ENCODE assay signal across 8 cellular contexts in genomic region chr11:67483901-67484665, GRCh38. TPM values are rescaled to one million over a fixed set of nuclear protein-coding genes. Genes with fewer than 3 reads are reported as not detected.
A peak's percentile ranks its signal among the peaks of the same experiment; 100 is the strongest.
DNase-seq lines count a peak whose midpoint lies in the region; FAIRE-seq and TF ChIP-seq lines count a peak whose summit lies in the region.

No MANE protein-coding gene starts in this region.

- peak overlapping the region; percentile 99 for H3K27ac Mint-ChIP-seq in activated CD4-positive, alpha-beta memory T cell treated with anti-CD3 and anti-CD28 coated beads, Interleukin-2, amount 10 ng/mL, durations not matched to agents 7 days and 5 days
- H3K27ac Mint-ChIP-seq in glutamatergic neuron (ENCODE audit: unreplicated experiment): peak overlapping the region; percentile 28

- no peaks in the 10 kb centered on the region for H3K27me3 Mint-ChIP-seq in activated CD4-positive, alpha-beta memory T cell treated with anti-CD3 and anti-CD28 coated beads, Interleukin-2, amount 10 ng/mL, durations not matched to agents 7 days and 5 days
- peaks cover 5% of the 10 kb centered on the region for H3K27me3 Mint-ChIP-seq in glutamatergic neuron (ENCODE audit: unreplicated experiment)

- H3K9me3 Mint-ChIP-seq in activated CD4-positive, alpha-beta memory T cell treated with anti-CD3 and anti-CD28 coated beads, Interleukin-2, amount 10 ng/mL, durations not matched to agents 7 days and 5 days: no peaks in the 10 kb centered on the region
- peaks cover 7% of the 10 kb centered on the region for H3K9me3 Mint-ChIP-seq in glutamatergic neuron (ENCODE audit: unreplicated experiment)

- CTCF ChIA-PET in activated CD4-positive, alpha-beta memory T cell treated with anti-CD3 and anti-CD28 coated beads, Interleukin-2, amount 10 ng/mL, durations not matched to agents 7 days and 5 days (lab: Charles Lee): interaction anchor here (1.3 to 1.7 kb wide), 7 partner anchors 21 to 115 kb away, joined by 3 to 8 read pairs (median 4); partner anchors contain the start of genes PITPNM1, PPP1CA and RAD9A

- H3K4me1 Mint-ChIP-seq in activated CD4-positive, alpha-beta memory T cell treated with anti-CD3 and anti-CD28 coated beads, Interleukin-2, amount 10 ng/mL, durations not matched to agents 7 days and 5 days: peaks cover 63% of the 10 kb centered on the region
- no peaks in the 10 kb centered on the region for H3K4me1 Mint-ChIP-seq in glutamatergic neuron (ENCODE audit: low read depth, unreplicated experiment)

- TF ChIP-seq POLR2A in GM12892 (IDR thresholded peaks at IDR 0.05; ENCODE audit: low read depth, low read length): no peak

- no peak for FAIRE-seq in GM12892 (lab: Jason Lieb, UNC)

- DNase-seq in HK-2 (ENCODE audit: unreplicated experiment): peak; percentile 52
- DNase-seq in activated CD4-positive, alpha-beta memory T cell treated with anti-CD3 and anti-CD28 coated beads, Interleukin-2, amount 10 ng/mL, durations not matched to agents 7 days and 5 days: peak; percentile 57
- DNase-seq in glutamatergic neuron: no peak
- DNase-seq in stimulated activated naive CD4-positive, alpha-beta T cell treated with Interleukin-2 at 50 U/mL for 16 hours (lab: John Stamatoyannopoulos, UW): peak; percentile 41
- DNase-seq in Ammon's horn (ENCODE audit: low spot score): no peak
- DNase-seq in kidney glomerular epithelial cell (lab: John Stamatoyannopoulos, UW): no peak
- no peak for DNase-seq in GM12892 (ENCODE audit: insufficient read length)
- DNase-seq in NCI-H2171 (lab: John Stamatoyannopoulos, UW): no peak

- POLR2A ChIA-PET in activated CD4-positive, alpha-beta memory T cell treated with anti-CD3 and anti-CD28 coated beads, Interleukin-2, amount 10 ng/mL, durations not matched to agents 7 days and 5 days (lab: Charles Lee): interaction anchor here (0.8 to 7.9 kb wide), 18 partner anchors 8 to 195 kb away, joined by 3 to 94 read pairs (median 4); partner anchors contain the start of genes ANKRD13D, PITPNM1, POLD4 and PPP1CA

- peaks cover 38% of the 10 kb centered on the region for H3K36me3 Mint-ChIP-seq in activated CD4-positive, alpha-beta memory T cell treated with anti-CD3 and anti-CD28 coated beads, Interleukin-2, amount 10 ng/mL, durations not matched to agents 7 days and 5 days (ENCODE audit: low read depth)
- no peaks in the 10 kb centered on the region for H3K36me3 Mint-ChIP-seq in glutamatergic neuron (ENCODE audit: unreplicated experiment)

- TF ChIP-seq CTCF in glutamatergic neuron (IDR thresholded peaks at IDR 0.05; ENCODE audit: partially characterized antibody, unreplicated experiment): no peak

- H3K4me3 Mint-ChIP-seq in activated CD4-positive, alpha-beta memory T cell treated with anti-CD3 and anti-CD28 coated beads, Interleukin-2, amount 10 ng/mL, durations not matched to agents 7 days and 5 days: peak overlapping the region; percentile 89
- H3K4me3 Mint-ChIP-seq in glutamatergic neuron (ENCODE audit: unreplicated experiment): peak overlapping the region; percentile 94

RNA-seq across cellular contexts. Expression of gene AIP, which starts 1.3 kb away (rescaled TPM):
- 100 to 1,000 TPM; 152 to 159 TPM for total RNA-seq in activated CD4-positive, alpha-beta memory T cell treated with anti-CD3 and anti-CD28 coated beads, Interleukin-2, amount 10 ng/mL, durations not matched to agents 7 days and 5 days
- 43.0 TPM for total RNA-seq in glutamatergic neuron (ENCODE audit: unreplicated experiment)
- polyA plus RNA-seq in GM12892 (2012; ENCODE audit: missing spikeins): 96.4 TPM

RNA-seq across cellular contexts. Expression of gene TMEM134, which starts 15.0 kb away (rescaled TPM):
- 10 to 100 TPM; 36.3 to 37.6 TPM for total RNA-seq in activated CD4-positive, alpha-beta memory T cell treated with anti-CD3 and anti-CD28 coated beads, Interleukin-2, amount 10 ng/mL, durations not matched to agents 7 days and 5 days
- 41.9 TPM for total RNA-seq in glutamatergic neuron (ENCODE audit: unreplicated experiment)
- polyA plus RNA-seq in GM12892 (2012; ENCODE audit: missing spikeins): 28.4 TPM

RNA-seq across cellular contexts. Expression of gene PITPNM1, which starts 21.1 kb away (rescaled TPM):
- 100 to 1,000 TPM; 116 to 120 TPM for total RNA-seq in activated CD4-positive, alpha-beta memory T cell treated with anti-CD3 and anti-CD28 coated beads, Interleukin-2, amount 10 ng/mL, durations not matched to agents 7 days and 5 days
- total RNA-seq in glutamatergic neuron (ENCODE audit: unreplicated experiment): 25.6 TPM
- 12.0 TPM for polyA plus RNA-seq in GM12892 (2012; ENCODE audit: missing spikeins)

RNA-seq across cellular contexts. Expression of gene CDK2AP2, which starts 23.9 kb away (rescaled TPM):
- 100 to 1,000 TPM; 116 to 119 TPM for total RNA-seq in activated CD4-positive, alpha-beta memory T cell treated with anti-CD3 and anti-CD28 coated beads, Interleukin-2, amount 10 ng/mL, durations not matched to agents 7 days and 5 days
- total RNA-seq in glutamatergic neuron (ENCODE audit: unreplicated experiment): 21.9 TPM
- polyA plus RNA-seq in GM12892 (2012; ENCODE audit: missing spikeins): 37.0 TPM

RNA-seq across cellular contexts. Expression of gene CABP4, which starts 28.9 kb away (rescaled TPM):
- 1 to 10 TPM; 2.3 to 3.3 TPM for total RNA-seq in activated CD4-positive, alpha-beta memory T cell treated with anti-CD3 and anti-CD28 coated beads, Interleukin-2, amount 10 ng/mL, durations not matched to agents 7 days and 5 days
- not detected for total RNA-seq in glutamatergic neuron (ENCODE audit: unreplicated experiment)
- 0.59 TPM for polyA plus RNA-seq in GM12892 (2012; ENCODE audit: missing spikeins)

Comparison
In these comparisons a context has a peak if more than half of its experiments do, and no peak if none do; other contexts are left out.
1. DNase-seq: peak in HK-2 (single experiment), activated CD4-positive, alpha-beta memory T cell treated with anti-CD3 and anti-CD28 coated beads, Interleukin-2, amount 10 ng/mL, durations not matched to agents 7 days and 5 days (single experiment) and stimulated activated naive CD4-positive, alpha-beta T cell treated with Interleukin-2 at 50 U/mL for 16 hours (single experiment); none in glutamatergic neuron (single experiment), Ammon's horn (single experiment), kidney glomerular epithelial cell (single experiment), GM12892 (single experiment) and NCI-H2171 (single experiment).